Comparison of ENCODE assay signal across 21 cellular contexts in genomic region chr15:67935244-67935643, GRCh38.
"Had no signal": no experiment of that assay in that cellular context is flagged by ENCODE, and none has a peak within 500 bp of the region (broad histone marks: within the 10 kb centered on the region; RNA-seq: fewer than 3 reads in every experiment).

No MANE protein-coding gene starts in this region.

- H3K27ac ChIP-seq: esophagus squamous epithelium, left lung, skin epidermis, tibial artery had no signal

- H3K27me3 ChIP-seq: esophagus squamous epithelium, left lung, tibial artery had no signal

- H3K4me3 ChIP-seq: esophagus squamous epithelium, left lung, skin epidermis, tibial artery had no signal

- H3K36me3 ChIP-seq: esophagus squamous epithelium, left lung, tibial artery had no signal

- DNase-seq: activated B cell treated with CpG ODN at 0.5 μM for 24 hours; activated CD4-positive, alpha-beta T cell treated with anti-CD3 and anti-CD28 coated beads for 4 hours; activated CD4-positive, alpha-beta T cell treated with anti-CD3 and anti-CD28 coated beads, Interleukin-2, amount 50 U/mL, for 48 hours; activated effector memory CD4-positive, alpha-beta T cell treated with Interleukin-2 at 50 U/mL for 16 hours; activated naive CD4-positive, alpha-beta T cell treated with anti-CD3 and anti-CD28 coated beads for 36 hours; activated naive CD8-positive, alpha-beta T cell treated with anti-CD3 and anti-CD28 coated beads, Interleukin-2, amount 10 ng/mL, durations not matched to agents 7 days and 5 days; activated T-cell treated with anti-CD3 and anti-CD28 coated beads, Interleukin-2, amount 50 U/mL, for 48 hours; amniotic stem cell; cerebellar nuclear complex; cortex of kidney; endodermal cell; esophagus squamous epithelium; kidney; left lung; midbrain; stimulated activated CD4-positive, alpha-beta T cell treated with anti-CD3 and anti-CD28 coated beads, Interleukin-1b, Interleukin-23, amount 100 ng/mL, for 48 hours; substantia nigra; T-helper 1 cell; tibial artery had no signal

- H3K4me1 ChIP-seq: left lung had no signal

- H3K9me3 ChIP-seq: esophagus squamous epithelium, left lung, tibial artery had no signal

- ATAC-seq: left lung; natural killer cell treated with Interleukin-12 subunit alpha and Interleukin-12 subunit beta and Interleukin-15 and Interleukin-18, amount 100 ng/mL, for 72 hours had no signal
